Comparison of ENCODE assay signal across 1 cellular context in genomic region chr15:40793216-40793989, GRCh38.
TF ChIP-seq lines count a peak whose summit lies in the region.

No MANE protein-coding gene starts in this region.

TF ChIP-seq in HepG2, 621 proteins besides CTCF, POLR2A, EP300 and RAD21 (continued from another document):
- no peak for TF ChIP-seq ATF5 (CRISPR knock-in tag; IDR thresholded peaks at IDR 0.05; ENCODE audit: low read depth)
- peak; percentile 19; the same call in 1 of the 2 replicates for TF ChIP-seq TFDP2 (CRISPR knock-in tag; IDR thresholded peaks at IDR 0.05)
- no peak for TF ChIP-seq MBNL3 (CRISPR knock-in tag; conservative IDR thresholded peaks at IDR 0.05)
- TF ChIP-seq ZNF503 (CRISPR knock-in tag; IDR thresholded peaks at IDR 0.05), result no peak
- TF ChIP-seq ZFP1 (CRISPR knock-in tag; IDR thresholded peaks at IDR 0.05), result no peak; the same call in 1 of the 2 replicates
